ENCODE assay signal across 15 cellular contexts in the genomic region with DNA sequence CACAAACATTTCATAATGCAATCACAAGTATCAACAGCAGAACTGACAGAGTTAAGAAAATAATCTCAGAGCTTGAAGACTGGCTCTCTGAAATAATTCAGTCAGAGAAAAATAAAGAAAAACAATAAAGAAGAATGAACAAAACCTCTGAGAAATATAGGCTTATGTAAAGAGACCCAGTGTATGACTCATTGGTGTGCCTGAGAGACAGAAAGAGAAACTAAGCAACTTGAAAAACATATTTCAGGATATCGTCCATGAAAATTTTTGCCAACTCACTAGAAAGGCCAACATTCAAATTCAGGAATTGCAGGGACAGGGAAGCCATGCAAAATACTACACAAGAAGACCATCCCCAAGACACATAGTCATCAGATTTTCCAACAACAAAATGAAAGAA.
DNase-seq lines count a peak whose midpoint lies in the region; ATAC-seq and TF ChIP-seq lines count a peak whose summit lies in the region.
"Had no signal": no experiment of that assay in that cellular context is flagged by ENCODE, and none has a peak within 500 bp of the region (broad histone marks: within the 10 kb centered on the region; RNA-seq: fewer than 3 reads in every experiment).

No MANE protein-coding gene starts in this region.

- H3K4me1 Mint-ChIP-seq in activated naive CD4-positive, alpha-beta T cell treated with anti-CD3 and anti-CD28 coated beads, Interleukin-2, amount 10 ng/mL, durations not matched to agents 7 days and 5 days: peaks cover 11% of the 10 kb centered on the region
- H3K4me1 Mint-ChIP-seq in stimulated activated naive CD8-positive, alpha-beta T cell treated with anti-CD3 and anti-CD28 coated beads, Interleukin-15, amount 100 ng/mL, for 72 hours: peaks cover 13% of the 10 kb centered on the region

- peak overlapping the region; percentile 11 for H3K27ac Mint-ChIP-seq in activated naive CD4-positive, alpha-beta T cell treated with anti-CD3 and anti-CD28 coated beads, Interleukin-2, amount 10 ng/mL, durations not matched to agents 7 days and 5 days
- peak overlapping the region in 1 of 2 donors; percentile 80 for H3K27ac Mint-ChIP-seq in stimulated activated naive CD8-positive, alpha-beta T cell treated with anti-CD3 and anti-CD28 coated beads, Interleukin-15, amount 100 ng/mL, for 72 hours
- H3K27ac Mint-ChIP-seq: IgD-negative memory B cell, progenitor cell of endocrine pancreas had no signal

- no peak for TF ChIP-seq CTCF in choroid plexus epithelial cell (conservative IDR thresholded peaks at IDR 0.05; ENCODE audit: low read depth, low read length)

- no peak for ATAC-seq in stimulated activated naive CD8-positive, alpha-beta T cell treated with anti-CD3 and anti-CD28 coated beads, Interleukin-15, amount 100 ng/mL, for 72 hours
- ATAC-seq in GM18909 (IDR thresholded peaks at IDR 0.05; ENCODE audit: poor library complexity, unreplicated experiment): no peak
- ATAC-seq: heart right ventricle had no signal

- CTCF ChIA-PET in activated naive CD4-positive, alpha-beta T cell treated with anti-CD3 and anti-CD28 coated beads, Interleukin-2, amount 10 ng/mL, durations not matched to agents 7 days and 5 days (lab: Charles Lee): interaction anchor here (1.3 kb wide), 1 partner anchor 388 kb away, joined by 3 read pairs; no protein-coding TSS in a partner anchor

- peak overlapping the region; percentile 8 for H3K4me3 Mint-ChIP-seq in activated naive CD4-positive, alpha-beta T cell treated with anti-CD3 and anti-CD28 coated beads, Interleukin-2, amount 10 ng/mL, durations not matched to agents 7 days and 5 days
- peak overlapping the region; percentile 62 to 72 for H3K4me3 Mint-ChIP-seq in stimulated activated naive CD8-positive, alpha-beta T cell treated with anti-CD3 and anti-CD28 coated beads, Interleukin-15, amount 100 ng/mL, for 72 hours
- H3K4me3 Mint-ChIP-seq: IgD-negative memory B cell had no signal

- no peak for TF ChIP-seq POLR2A in erythroblast (IDR thresholded peaks at IDR 0.05; ENCODE audit: low read length)

- peaks cover 5% of the 10 kb centered on the region for H3K27me3 Mint-ChIP-seq in activated naive CD4-positive, alpha-beta T cell treated with anti-CD3 and anti-CD28 coated beads, Interleukin-2, amount 10 ng/mL, durations not matched to agents 7 days and 5 days
- peaks cover 32% of the 10 kb centered on the region for H3K27me3 Mint-ChIP-seq in stimulated activated naive CD8-positive, alpha-beta T cell treated with anti-CD3 and anti-CD28 coated beads, Interleukin-15, amount 100 ng/mL, for 72 hours
- H3K27me3 Mint-ChIP-seq: progenitor cell of endocrine pancreas had no signal

- H3K36me3 Mint-ChIP-seq in activated naive CD4-positive, alpha-beta T cell treated with anti-CD3 and anti-CD28 coated beads, Interleukin-2, amount 10 ng/mL, durations not matched to agents 7 days and 5 days: no peaks in the 10 kb centered on the region

- DNase-seq in activated naive CD4-positive, alpha-beta T cell treated with anti-CD3 and anti-CD28 coated beads, Interleukin-2, amount 10 ng/mL, durations not matched to agents 7 days and 5 days: no peak
- DNase-seq in activated naive CD4-positive, alpha-beta T cell treated with Interleukin-2 at 50 U/mL for 16 hours: no peak
- DNase-seq in OCI-M1 (lab: John Stamatoyannopoulos, UW) (peak; percentile 62), choroid plexus epithelial cell (ENCODE audit: low read depth) (peak; percentile 33), erythroblast (lab: John Stamatoyannopoulos, UW) (no peak)
- DNase-seq in stimulated activated naive CD8-positive, alpha-beta T cell treated with anti-CD3 and anti-CD28 coated beads, Interleukin-15, amount 100 ng/mL, for 72 hours: no peak
- no peak for DNase-seq in stimulated activated naive CD4-positive, alpha-beta T cell (lab: John Stamatoyannopoulos, UW)
- DNase-seq: activated gamma-delta T cell, heart right ventricle, NCI-H2171 treated with DMSO at 0.1 percent for 48 hours, RPMI8226 had no signal

- H3K9me3 Mint-ChIP-seq in activated naive CD4-positive, alpha-beta T cell treated with anti-CD3 and anti-CD28 coated beads, Interleukin-2, amount 10 ng/mL, durations not matched to agents 7 days and 5 days: no peaks in the 10 kb centered on the region
- no peaks in the 10 kb centered on the region for H3K9me3 Mint-ChIP-seq in stimulated activated naive CD8-positive, alpha-beta T cell treated with anti-CD3 and anti-CD28 coated beads, Interleukin-15, amount 100 ng/mL, for 72 hours
- H3K9me3 Mint-ChIP-seq: IgD-negative memory B cell had no signal

- H3K4me3 ChIP-seq in choroid plexus epithelial cell (ENCODE audit: low read depth, low read length): no peak overlapping the region
- H3K4me3 ChIP-seq: heart right ventricle, tibial nerve had no signal

Comparison
In these comparisons a context has a peak if more than half of its experiments do, and no peak if none do; other contexts are left out.
1. DNase-seq: peak in OCI-M1 (single experiment) and choroid plexus epithelial cell (single experiment); none in activated naive CD4-positive, alpha-beta T cell treated with anti-CD3 and anti-CD28 coated beads, Interleukin-2, amount 10 ng/mL, durations not matched to agents 7 days and 5 days (single experiment), activated naive CD4-positive, alpha-beta T cell treated with Interleukin-2 at 50 U/mL for 16 hours (single experiment), stimulated activated naive CD8-positive, alpha-beta T cell treated with anti-CD3 and anti-CD28 coated beads, Interleukin-15, amount 100 ng/mL, for 72 hours (0 of 2), stimulated activated naive CD4-positive, alpha-beta T cell (0 of 6) and erythroblast (0 of 2).